1 cellular context compared by ENCODE assay signal in genomic region chr4:159252491-159252890, GRCh38.
TF ChIP-seq lines count a peak whose summit lies in the region.

No MANE protein-coding gene starts in this region.

TF ChIP-seq in IMR-90, 13 proteins besides CTCF, POLR2A, EP300 and RAD21:
- no peak for TF ChIP-seq SMC3 (IDR thresholded peaks at IDR 0.05; ENCODE audit: low read depth, low read length)
- TF ChIP-seq FOS (IDR thresholded peaks at IDR 0.05; ENCODE audit: low read depth, low read length) = no peak
- TF ChIP-seq NFE2L2 (IDR thresholded peaks at IDR 0.05; ENCODE audit: low read depth, low read length) = no peak
- TF ChIP-seq, protein P1, sequence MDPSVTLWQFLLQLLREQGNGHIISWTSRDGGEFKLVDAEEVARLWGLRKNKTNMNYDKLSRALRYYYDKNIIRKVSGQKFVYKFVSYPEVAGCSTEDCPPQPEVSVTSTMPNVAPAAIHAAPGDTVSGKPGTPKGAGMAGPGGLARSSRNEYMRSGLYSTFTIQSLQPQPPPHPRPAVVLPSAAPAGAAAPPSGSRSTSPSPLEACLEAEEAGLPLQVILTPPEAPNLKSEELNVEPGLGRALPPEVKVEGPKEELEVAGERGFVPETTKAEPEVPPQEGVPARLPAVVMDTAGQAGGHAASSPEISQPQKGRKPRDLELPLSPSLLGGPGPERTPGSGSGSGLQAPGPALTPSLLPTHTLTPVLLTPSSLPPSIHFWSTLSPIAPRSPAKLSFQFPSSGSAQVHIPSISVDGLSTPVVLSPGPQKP (IDR thresholded peaks at IDR 0.05; ENCODE audit: borderline replicate concordance, low read depth, low read length) = no peak
- no peak for TF ChIP-seq BHLHE40 (IDR thresholded peaks at IDR 0.05; ENCODE audit: low read depth, low read length)
- no peak for TF ChIP-seq CHD1 (IDR thresholded peaks at IDR 0.05; ENCODE audit: low read depth, low read length)
- TF ChIP-seq MAFK (IDR thresholded peaks at IDR 0.05; ENCODE audit: low read depth, low read length) = no peak
- TF ChIP-seq RFX5 (IDR thresholded peaks at IDR 0.05; ENCODE audit: low read depth, low read length) = no peak
- TF ChIP-seq MAZ (IDR thresholded peaks at IDR 0.05; ENCODE audit: borderline replicate concordance, low read depth, low read length) = no peak
- TF ChIP-seq MXI1 (IDR thresholded peaks at IDR 0.05; ENCODE audit: borderline replicate concordance, low read depth, low read length) = no peak
- no peak for TF ChIP-seq RCOR1 (IDR thresholded peaks at IDR 0.05; ENCODE audit: insufficient replicate concordance, low read length)
- no peak for TF ChIP-seq USF2 (IDR thresholded peaks at IDR 0.05; ENCODE audit: low read depth, low read length)
- TF ChIP-seq CEBPB (IDR thresholded peaks at IDR 0.05; ENCODE audit: low read depth, low read length) = no peak
